ENCODE assay signal across 8 cellular contexts in the genomic region with DNA sequence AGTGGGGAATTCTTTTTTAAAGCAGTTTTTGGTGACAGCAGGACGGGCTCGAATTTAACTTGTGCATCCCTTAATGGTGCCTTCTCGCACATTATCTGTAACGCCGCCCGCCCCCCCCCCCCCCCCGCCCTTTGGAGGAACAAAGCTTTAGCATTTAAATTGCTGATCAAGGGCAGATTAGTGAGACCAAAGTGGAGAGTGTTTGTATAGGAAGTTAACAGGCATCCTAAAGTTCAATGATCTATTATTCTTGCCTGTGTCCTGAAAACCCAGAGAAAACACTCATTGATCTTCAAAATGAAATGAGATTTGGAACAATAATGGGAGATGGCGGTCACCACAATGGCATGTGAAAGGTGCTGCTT. TPM values are rescaled to one million over a fixed set of nuclear protein-coding genes. Genes with fewer than 3 reads are reported as not detected.
DNase-seq lines count a peak whose midpoint lies in the region; ATAC-seq and TF ChIP-seq lines count a peak whose summit lies in the region.

No MANE protein-coding gene starts in this region.

- peaks cover 16% of the 10 kb centered on the region for H3K36me3 Mint-ChIP-seq in activated T-cell treated with anti-CD3 and anti-CD28 coated beads, Interleukin-2, amount 50 U/mL, for 24 hours (ENCODE audit: low read depth)

- H3K9me3 Mint-ChIP-seq in activated T-cell treated with anti-CD3 and anti-CD28 coated beads, Interleukin-2, amount 50 U/mL, for 24 hours, result no peaks in the 10 kb centered on the region

- peaks cover 30% of the 10 kb centered on the region for H3K27me3 Mint-ChIP-seq in activated T-cell treated with anti-CD3 and anti-CD28 coated beads, Interleukin-2, amount 50 U/mL, for 24 hours

- peak overlapping the region; percentile 82 for H3K27ac Mint-ChIP-seq in activated T-cell treated with anti-CD3 and anti-CD28 coated beads, Interleukin-2, amount 50 U/mL, for 24 hours

- ATAC-seq in left lung (no peak), GM21619 (IDR thresholded peaks at IDR 0.05; ENCODE audit: unreplicated experiment) (no peak)

- H3K27ac ChIP-seq in adrenal gland, result peak overlapping the region in 4 of 5 donors; percentile 57 to 96 (median 89)
- H3K27ac ChIP-seq in left lung, result peak overlapping the region; percentile 97 to 98
- peak overlapping the region; percentile 94 to 99 (median 97) for H3K27ac ChIP-seq in tibial nerve

- DNase-seq in activated T-cell treated with anti-CD3 and anti-CD28 coated beads, Interleukin-2, amount 50 U/mL, for 24 hours, result no peak
- DNase-seq in activated T-cell treated with anti-CD3 and anti-CD28 coated beads for 4 hours (no peak), adrenal gland (no peak), left lung (no peak), tibial nerve (ENCODE audit: low spot score in 2 of 2) (no peak), H4 (ENCODE audit: low spot score) (no peak), DMS79 (lab: John Stamatoyannopoulos, UW) (no peak)

- H3K9me3 ChIP-seq in adrenal gland (replicated peaks in 1 of 3) (no peaks in the 10 kb centered on the region), left lung (no peaks in the 10 kb centered on the region), tibial nerve (no peaks in the 10 kb centered on the region)

- no peak for TF ChIP-seq EP300 in tibial nerve (IDR thresholded peaks at IDR 0.05)

- 0 to 2% (median 1%) methylated on average over 8 of the region's 8 CpGs for WGBS in adrenal gland, 4 donors
- 1 to 4% methylated on average over 8 of the region's 8 CpGs for WGBS in tibial nerve, 2 donors

- peak overlapping the region; percentile 86 for H3K4me3 Mint-ChIP-seq in activated T-cell treated with anti-CD3 and anti-CD28 coated beads, Interleukin-2, amount 50 U/mL, for 24 hours

- H3K4me3 ChIP-seq in adrenal gland, result peak overlapping the region in 2 of 4 donors; percentile 79 to 94
- H3K4me3 ChIP-seq in left lung, result peak overlapping the region; percentile 73 to 76
- peak overlapping the region; percentile 79 to 86 (median 84) for H3K4me3 ChIP-seq in tibial nerve

- TF ChIP-seq POLR2A in adrenal gland (IDR thresholded peaks at IDR 0.05), result no peak
- TF ChIP-seq POLR2A in tibial nerve (IDR thresholded peaks at IDR 0.05), result no peak

- H3K36me3 ChIP-seq in adrenal gland (replicated peaks in 1 of 2) (no peaks in the 10 kb centered on the region), left lung (peaks cover 0 to 3% of the 10 kb centered on the region in 2 donors), tibial nerve (no peaks in the 10 kb centered on the region)

- intact Hi-C loops in adrenal gland (cut with DNase I) (no loop called here), left lung (cut with DNase I) (no loop called here)

- TF ChIP-seq CTCF in adrenal gland (IDR thresholded peaks at IDR 0.05), result no peak
- no peak for TF ChIP-seq CTCF in left lung (IDR thresholded peaks at IDR 0.05)
- TF ChIP-seq CTCF in tibial nerve (IDR thresholded peaks at IDR 0.05), result no peak

- H3K4me1 Mint-ChIP-seq in activated T-cell treated with anti-CD3 and anti-CD28 coated beads, Interleukin-2, amount 50 U/mL, for 24 hours (ENCODE audit: low read depth), result peaks cover 59% of the 10 kb centered on the region

- peaks cover 20 to 39% of the 10 kb centered on the region in 2 donors for H3K4me1 ChIP-seq in adrenal gland (replicated peaks in 1 of 2)
- H3K4me1 ChIP-seq in left lung, result peaks cover 21 to 49% of the 10 kb centered on the region in 2 donors
- H3K4me1 ChIP-seq in tibial nerve, result peaks cover 0 to 43% (median 26%) of the 10 kb centered on the region in 4 donors

- H3K27me3 ChIP-seq in adrenal gland (no peaks in the 10 kb centered on the region), left lung (no peaks in the 10 kb centered on the region), tibial nerve (no peaks in the 10 kb centered on the region)

RNA-seq across cellular contexts. Expression of gene LMO4, which starts 2.3 kb away (rescaled TPM):
- total RNA-seq in adrenal gland (10 to 100 TPM; 10.3 to 26.9 (median 22.1) TPM), left lung (10 to 100 TPM; 56.9 to 66.1 TPM), tibial nerve (10 to 100 TPM; 34.7 to 43.2 (median 40.7) TPM)
- 10 to 100 TPM; 16.2 to 21.6 (median 21.1) TPM for polyA plus RNA-seq in adrenal gland
- total RNA-seq in H4 (2014; rRNA removed; shearing (Covaris generic)), result 28.2 and 33.9 TPM in 2 replicates
